ENCODE assay signal across 1 cellular context in genomic region chrX:153971632-153972367, GRCh38.
TF ChIP-seq lines count a peak whose summit lies in the region.

TSS of gene HCFC1 (minus strand) at chrX:153971818. CDS start at chrX:153970840, 978 bp downstream.

TF ChIP-seq in SK-N-SH, 30 proteins besides CTCF, POLR2A, EP300 and RAD21 (continued from another document):
- TF ChIP-seq, protein P1, sequence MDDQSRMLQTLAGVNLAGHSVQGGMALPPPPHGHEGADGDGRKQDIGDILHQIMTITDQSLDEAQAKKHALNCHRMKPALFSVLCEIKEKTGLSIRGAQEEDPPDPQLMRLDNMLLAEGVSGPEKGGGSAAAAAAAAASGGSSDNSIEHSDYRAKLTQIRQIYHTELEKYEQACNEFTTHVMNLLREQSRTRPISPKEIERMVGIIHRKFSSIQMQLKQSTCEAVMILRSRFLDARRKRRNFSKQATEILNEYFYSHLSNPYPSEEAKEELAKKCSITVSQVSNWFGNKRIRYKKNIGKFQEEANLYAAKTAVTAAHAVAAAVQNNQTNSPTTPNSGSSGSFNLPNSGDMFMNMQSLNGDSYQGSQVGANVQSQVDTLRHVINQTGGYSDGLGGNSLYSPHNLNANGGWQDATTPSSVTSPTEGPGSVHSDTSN (IDR thresholded peaks at IDR 0.05): peak; percentile 31; the same call in 1 of the 2 replicates
- TF ChIP-seq RFX5 (IDR thresholded peaks at IDR 0.05; ENCODE audit: low read length) (no peak), USF1 (IDR thresholded peaks at IDR 0.05; ENCODE audit: borderline replicate concordance, low read depth) (no peak), NRF1 (IDR thresholded peaks at IDR 0.05; ENCODE audit: low read depth, low read length) (peak; percentile 62), YY1 (IDR thresholded peaks at IDR 0.05; ENCODE audit: low read depth) (peak; percentile 96), IRF3 (IDR thresholded peaks at IDR 0.05; ENCODE audit: low read depth, low read length) (no peak), SIN3A (IDR thresholded peaks at IDR 0.05; ENCODE audit: borderline replicate concordance, low read depth, low read length) (0 out of 2 replicates have a peak, but pooled peaks have one; percentile 71), RXRA (IDR thresholded peaks at IDR 0.05; ENCODE audit: borderline replicate concordance, low read depth) (no peak), CHD2 (IDR thresholded peaks at IDR 0.05; ENCODE audit: low read length, partially characterized antibody) (peak; percentile 35), FOXM1 (IDR thresholded peaks at IDR 0.05; ENCODE audit: low read depth) (no peak), NFIC (IDR thresholded peaks at IDR 0.05; ENCODE audit: borderline replicate concordance) (no peak; the same call in 1 of the 2 replicates), FOSL2 (IDR thresholded peaks at IDR 0.05; ENCODE audit: borderline replicate concordance, low read depth) (peak; percentile 17; the same call in 1 of the 2 replicates), ZBTB33 (IDR thresholded peaks at IDR 0.05; ENCODE audit: borderline replicate concordance, low read depth) (no peak), TCF12 (IDR thresholded peaks at IDR 0.05) (no peak; the same call in 1 of the 2 replicates)
